In the genomic region with DNA sequence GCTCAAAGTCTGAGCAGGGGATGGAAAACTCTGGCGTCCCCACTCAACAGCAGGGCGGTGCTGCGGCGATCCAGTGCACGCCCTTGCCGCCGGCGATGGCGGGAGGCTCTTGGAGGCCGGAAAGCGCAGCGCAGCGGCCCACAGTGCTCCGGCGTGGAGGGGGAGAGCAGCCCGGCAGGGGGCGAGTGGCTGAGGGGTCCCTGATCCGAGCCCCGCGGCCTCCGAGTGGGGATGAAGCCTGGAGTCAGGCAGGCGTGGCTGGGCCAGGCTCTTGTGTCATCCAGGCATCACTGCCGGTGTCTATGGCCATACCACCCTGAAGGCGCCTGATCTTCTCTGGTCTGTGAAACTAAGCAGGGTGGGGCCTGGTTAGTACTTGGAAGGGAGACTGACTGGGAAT, we compare ENCODE assay signal across 2 cellular contexts.
TF ChIP-seq lines count a peak whose summit lies in the region.

No MANE protein-coding gene starts in this region.

TF ChIP-seq in SK-N-SH, 30 proteins besides CTCF, POLR2A, EP300 and RAD21 (continued from another document):
- TF ChIP-seq TEAD4 (IDR thresholded peaks at IDR 0.05; ENCODE audit: borderline replicate concordance, insufficient read depth) (no peak), MAX (IDR thresholded peaks at IDR 0.05; ENCODE audit: low read depth) (no peak), GABPA (IDR thresholded peaks at IDR 0.05; ENCODE audit: low read depth) (no peak), EZH2phosphoT487 (IDR thresholded peaks at IDR 0.05; ENCODE audit: borderline replicate concordance, low read depth) (no peak), ZBTB33 (IDR thresholded peaks at IDR 0.05; ENCODE audit: borderline replicate concordance, low read depth) (no peak), FOXJ3 (CRISPR knock-in tag; IDR thresholded peaks at IDR 0.05) (no peak), JUND (IDR thresholded peaks at IDR 0.05) (no peak)

TF ChIP-seq in SK-N-SH treated with all-trans-retinoic acid at 6 μM for 48 hours, 23 proteins besides CTCF, POLR2A, EP300 and RAD21 (continued from another document):
- no peak for TF ChIP-seq POU6F1 (CRISPR knock-in tag; IDR thresholded peaks at IDR 0.05; ENCODE audit: borderline replicate concordance, low read depth)
- TF ChIP-seq OSR1 (CRISPR knock-in tag; IDR thresholded peaks at IDR 0.05) = no peak
- no peak for TF ChIP-seq SNAI2 (CRISPR knock-in tag; IDR thresholded peaks at IDR 0.05)
- TF ChIP-seq ZNF8 (CRISPR knock-in tag; IDR thresholded peaks at IDR 0.05) = no peak
- TF ChIP-seq ZC3H10 (CRISPR knock-in tag; IDR thresholded peaks at IDR 0.05) = no peak
TF ChIP-seq in SK-N-SH treated with all-trans-retinoic acid at 6 μM for 48 hours: peak in this region for 0.
